Comparison of ENCODE assay signal across 1 cellular context in the genomic region with DNA sequence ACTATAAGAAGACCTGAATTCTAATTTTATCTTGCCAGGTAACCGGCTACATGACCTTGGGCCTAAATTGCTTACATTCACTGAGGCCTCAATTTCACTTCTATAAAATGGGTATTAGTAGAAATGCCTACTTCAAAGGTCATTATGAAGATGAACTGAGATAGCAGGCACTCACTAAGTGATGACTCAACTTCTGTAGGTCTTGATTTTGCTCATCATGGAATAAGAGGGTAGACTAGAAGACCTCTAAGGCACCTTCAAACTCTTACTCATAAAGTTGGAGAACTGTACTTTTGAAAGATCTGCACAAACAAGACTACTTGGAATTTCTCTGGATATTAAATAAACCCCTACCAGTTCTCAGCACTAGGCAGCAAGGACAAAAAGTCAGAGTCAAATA.
TF ChIP-seq lines count a peak whose summit lies in the region.

No MANE protein-coding gene starts in this region.

TF ChIP-seq in GM12878, 131 proteins besides CTCF, POLR2A, EP300 and RAD21:
- TF ChIP-seq JUNB (IDR thresholded peaks at IDR 0.05) (0 out of 2 replicates have a peak, but pooled peaks have one; percentile 22), PAX8 (IDR thresholded peaks at IDR 0.05) (no peak), HDAC2 (IDR thresholded peaks at IDR 0.05) (no peak)
TF ChIP-seq in GM12878: peak in this region for 1.
